ENCODE assay signal across 29 cellular contexts in genomic region chr13:61358599-61358998, GRCh38. TPM values are rescaled to one million over a fixed set of nuclear protein-coding genes. Genes with fewer than 3 reads are reported as not detected.
"Had no signal": no experiment of that assay in that cellular context is flagged by ENCODE, and none has a peak within 500 bp of the region (broad histone marks: within the 10 kb centered on the region; RNA-seq: fewer than 3 reads in every experiment).

No MANE protein-coding gene starts in this region.

- DNase-seq: activated CD4-positive, alpha-beta T cell treated with anti-CD3 and anti-CD28 coated beads for 48 hours; activated CD4-positive, alpha-beta T cell treated with anti-CD3 and anti-CD28 coated beads, Interleukin-2, amount 50 U/mL, for 4 hours; activated CD4-positive, CD25-positive, alpha-beta regulatory T cell treated with anti-CD3 and anti-CD28 coated beads, Interleukin-2, amount 50 U/mL, for 72 hours; activated CD8-positive, alpha-beta memory T cell treated with anti-CD3 and anti-CD28 coated beads, Interleukin-2, amount 10 ng/mL, durations not matched to agents 7 days and 5 days; activated CD8-positive, alpha-beta T cell treated with anti-CD3 and anti-CD28 coated beads, Interleukin-2, amount 10 ng/mL, durations not matched to agents 7 days and 5 days; activated effector memory CD4-positive, alpha-beta T cell treated with Interleukin-2 at 50 U/mL for 16 hours; activated naive CD4-positive, alpha-beta T cell treated with Interleukin-2 at 50 U/mL for 16 hours; activated T-cell treated with anti-CD3 and anti-CD28 coated beads, Interleukin-2, amount 50 U/mL, for 24 hours; amygdala; brain microvascular endothelial cell; KG1; NCI-H1048; NCI-H1436 treated with DMSO at 0.1 percent for 48 hours; NCI-H1930; NCI-H345; NCI-H510A; NCI-H526 treated with DMSO at 0.1 percent for 48 hours; Peyer's patch; Right ventricle myocardium superior; SW 1271 had no signal

- H3K4me3 ChIP-seq: cardiac muscle cell, Peyer's patch, SJSA1 had no signal

- ATAC-seq: activated CD8-positive, alpha-beta memory T cell treated with anti-CD3 and anti-CD28 coated beads, Interleukin-2, amount 10 ng/mL, durations not matched to agents 7 days and 5 days; activated CD8-positive, alpha-beta T cell treated with anti-CD3 and anti-CD28 coated beads, Interleukin-2, amount 10 ng/mL, durations not matched to agents 7 days and 5 days; activated naive CD4-positive, alpha-beta T cell treated with anti-CD3 and anti-CD28 coated beads, Interleukin-2, amount 50 U/mL, for 72 hours; SK-N-SH treated with all-trans-retinoic acid at 6 μM for 48 hours had no signal

- H3K36me3 ChIP-seq: brain microvascular endothelial cell, cardiac muscle cell, Peyer's patch, SJSA1 had no signal

- H3K27me3 ChIP-seq: brain microvascular endothelial cell, cardiac muscle cell, Peyer's patch, SJSA1 had no signal

- H3K4me1 ChIP-seq: Peyer's patch, SJSA1 had no signal

- H3K27ac ChIP-seq: brain microvascular endothelial cell, cardiac muscle cell, Peyer's patch, RWPE1, SJSA1 had no signal

RNA-seq across cellular contexts. Expression of gene PCDH20, which starts 57.0 kb away (rescaled TPM):
- total RNA-seq: activated CD8-positive, alpha-beta memory T cell treated with anti-CD3 and anti-CD28 coated beads, Interleukin-2, amount 10 ng/mL, durations not matched to agents 7 days and 5 days; activated CD8-positive, alpha-beta T cell treated with anti-CD3 and anti-CD28 coated beads, Interleukin-2, amount 10 ng/mL, durations not matched to agents 7 days and 5 days; activated naive CD4-positive, alpha-beta T cell treated with anti-CD3 and anti-CD28 coated beads, Interleukin-2, amount 50 U/mL, for 72 hours; activated T-helper 1 cell treated with anti-CD3 and anti-CD28 coated beads, Interleukin-12 subunit alpha, Interleukin-12 subunit beta, Interleukin-2, Interleukin-4 antibody, amounts not matched to agents 30 ng/mL and 10 ng/mL and 1 ng/mL, durations not matched to agents 14 hours and 24 hours and 36 hours; LHCN-M2; SJSA1; T-helper 1 cell treated with Interleukin-12 subunit alpha and Interleukin-12 subunit beta and Interleukin-4 antibody, amounts not matched to agents 30 ng/mL and 1 ng/mL, for 36 hours had no signal
- polyA plus RNA-seq: IgD-negative memory B cell had no signal
